ENCODE assay signal across 8 cellular contexts in the genomic region with DNA sequence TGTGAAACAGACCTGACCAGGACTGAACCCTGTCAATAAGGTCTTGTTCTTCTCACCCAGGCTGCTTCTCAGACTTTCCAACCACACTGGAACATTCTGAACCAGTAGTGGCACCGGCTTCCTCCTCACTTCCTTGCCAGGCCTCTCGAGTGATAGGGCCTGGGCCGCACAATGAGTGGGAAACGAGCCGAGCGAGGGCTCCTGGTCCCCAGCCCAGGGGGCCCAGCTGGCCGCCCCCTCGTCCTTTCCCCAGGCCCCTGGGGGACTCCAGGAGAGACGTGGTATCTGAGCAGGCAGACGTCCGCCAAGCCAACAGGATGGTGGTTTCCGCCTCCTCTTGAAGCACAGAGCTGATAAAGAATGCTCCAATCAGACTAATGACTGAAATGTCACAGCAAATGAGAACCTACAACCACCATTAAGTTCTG.
DNase-seq lines count a peak whose midpoint lies in the region; ATAC-seq and TF ChIP-seq lines count a peak whose summit lies in the region.

No MANE protein-coding gene starts in this region.

- H2AFZ ChIP-seq in parathyroid adenoma = no peak overlapping the region

- no peaks in the 10 kb centered on the region for H3K9me3 ChIP-seq in CD4-positive, alpha-beta memory T cell (ENCODE audit: control insufficient read depth in 1 of 2, low read length in 2 of 2)
- no peaks in the 10 kb centered on the region for H3K9me3 ChIP-seq in parathyroid adenoma (ENCODE audit: control insufficient read depth, low read length)

- POLR2A ChIA-PET in CD4-positive, alpha-beta memory T cell (lab: Charles Lee; ENCODE audit: partially characterized antibody) = no interaction called here

- H3K4me3 ChIP-seq in CD4-positive, alpha-beta memory T cell (ENCODE audit: low read length in 2 of 2) = peak overlapping the region in 1 of 2 donors; percentile 8
- H3K4me3 ChIP-seq in parathyroid adenoma (ENCODE audit: low read depth, low read length) = no peak overlapping the region

- H3K4me1 Mint-ChIP-seq in CD4-positive, alpha-beta memory T cell = peaks cover 8 to 26% (median 13%) of the 10 kb centered on the region in 4 donors

- peak in 4 of 5 donors; percentile 9 to 14 (median 11) for DNase-seq in CD4-positive, alpha-beta memory T cell
- peak; percentile 17 for DNase-seq in activated naive CD4-positive, alpha-beta T cell treated with anti-CD3 and anti-CD28 coated beads, Interleukin-2, amount 50 U/mL, for 16 hours
- no peak for DNase-seq in NCI-H1417 (lab: John Stamatoyannopoulos, UW)
- DNase-seq in substantia nigra (lab: John Stamatoyannopoulos, UW) = no peak

- no peak overlapping the region for H3K4me2 ChIP-seq in parathyroid adenoma (ENCODE audit: low read length)

- no peak for TF ChIP-seq CTCF in parathyroid adenoma (IDR thresholded peaks at IDR 0.05)

- H3K36me3 ChIP-seq in CD4-positive, alpha-beta memory T cell (ENCODE audit: insufficient read depth, low read length) = no peaks in the 10 kb centered on the region
- H3K36me3 ChIP-seq in parathyroid adenoma (ENCODE audit: control insufficient read depth, insufficient read depth, low read length) = no peaks in the 10 kb centered on the region

- CTCF ChIA-PET in CD4-positive, alpha-beta memory T cell (lab: Charles Lee; ENCODE audit: partially characterized antibody) = no interaction called here

- intact Hi-C loops in CD4-positive, alpha-beta memory T cell (cut with micrococcal nuclease) = no loop called here

- no peaks in the 10 kb centered on the region for H3K9me3 Mint-ChIP-seq in CD4-positive, alpha-beta memory T cell

- H3K4me1 ChIP-seq in CD4-positive, alpha-beta memory T cell (ENCODE audit: insufficient read depth, low read length) = peaks cover 8% of the 10 kb centered on the region
- H3K4me1 ChIP-seq in parathyroid adenoma = no peaks in the 10 kb centered on the region

- H3K27ac Mint-ChIP-seq in CD4-positive, alpha-beta memory T cell = peak overlapping the region in 4 of 7 donors; percentile 36 to 66 (median 40)

- H3K36me3 Mint-ChIP-seq in CD4-positive, alpha-beta memory T cell = peaks cover 0 to 24% of the 10 kb centered on the region in 2 donors

- H3K9ac ChIP-seq in parathyroid adenoma = no peak overlapping the region

- H3K27ac ChIP-seq in CD4-positive, alpha-beta memory T cell (ENCODE audit: low read depth, low read length) = no peak overlapping the region
- H3K27ac ChIP-seq in parathyroid adenoma = peak overlapping the region; percentile 13
- H3K27ac ChIP-seq in substantia nigra (ENCODE audit: low read depth, low read length, poor library complexity, severe bottlenecking) = no peak overlapping the region

- ATAC-seq in HG03039 (IDR thresholded peaks at IDR 0.05; ENCODE audit: unreplicated experiment) = peak; percentile 50
- no peak for ATAC-seq in HG02970 (IDR thresholded peaks at IDR 0.05; ENCODE audit: low FRiP score, unreplicated experiment)
- no peak for ATAC-seq in HG02588 (IDR thresholded peaks at IDR 0.05; ENCODE audit: unreplicated experiment)

- H3K4me3 Mint-ChIP-seq in CD4-positive, alpha-beta memory T cell = peak overlapping the region in 5 of 8 donors; percentile 8 to 31 (median 27)

- no peaks in the 10 kb centered on the region for H3K27me3 ChIP-seq in CD4-positive, alpha-beta memory T cell (ENCODE audit: insufficient read depth, low read length)
- no peaks in the 10 kb centered on the region for H3K27me3 ChIP-seq in parathyroid adenoma (ENCODE audit: control insufficient read depth, insufficient read depth, low read length)

- no peaks in the 10 kb centered on the region for H3K27me3 Mint-ChIP-seq in CD4-positive, alpha-beta memory T cell

- no peaks in the 10 kb centered on the region for H3K79me2 ChIP-seq in parathyroid adenoma

Comparison
In these comparisons a context has a peak if more than half of its experiments do, and no peak if none do; other contexts are left out.
1. DNase-seq: peak in CD4-positive, alpha-beta memory T cell (4 of 5) and activated naive CD4-positive, alpha-beta T cell treated with anti-CD3 and anti-CD28 coated beads, Interleukin-2, amount 50 U/mL, for 16 hours (single experiment); none in NCI-H1417 (0 of 3) and substantia nigra (0 of 49).